In the genomic region with DNA sequence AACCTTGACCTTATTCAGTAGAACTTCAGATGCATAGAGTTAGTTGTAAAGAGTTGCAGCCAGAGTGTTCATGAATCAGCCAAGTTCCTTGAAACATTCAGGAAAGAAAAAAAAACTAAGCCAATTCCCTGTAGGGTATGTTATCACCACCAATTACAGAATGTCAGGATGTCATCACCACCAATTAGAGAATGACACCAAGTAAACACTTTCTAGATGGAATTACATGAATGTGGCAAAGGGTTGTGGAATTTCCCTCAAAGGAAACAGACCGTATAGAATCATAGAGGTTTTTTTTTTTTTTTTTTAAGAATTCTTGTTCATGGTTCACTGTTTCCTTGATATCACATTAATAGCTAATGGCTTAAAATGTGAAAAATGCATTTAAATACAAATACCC, we compare ENCODE assay signal across 3 cellular contexts.
TF ChIP-seq lines count a peak whose summit lies in the region.

No MANE protein-coding gene starts in this region.

TF ChIP-seq in HEK293, 187 proteins besides CTCF, POLR2A, EP300 and RAD21 (continued from another document and continues in another):
- TF ChIP-seq, protein P1, sequence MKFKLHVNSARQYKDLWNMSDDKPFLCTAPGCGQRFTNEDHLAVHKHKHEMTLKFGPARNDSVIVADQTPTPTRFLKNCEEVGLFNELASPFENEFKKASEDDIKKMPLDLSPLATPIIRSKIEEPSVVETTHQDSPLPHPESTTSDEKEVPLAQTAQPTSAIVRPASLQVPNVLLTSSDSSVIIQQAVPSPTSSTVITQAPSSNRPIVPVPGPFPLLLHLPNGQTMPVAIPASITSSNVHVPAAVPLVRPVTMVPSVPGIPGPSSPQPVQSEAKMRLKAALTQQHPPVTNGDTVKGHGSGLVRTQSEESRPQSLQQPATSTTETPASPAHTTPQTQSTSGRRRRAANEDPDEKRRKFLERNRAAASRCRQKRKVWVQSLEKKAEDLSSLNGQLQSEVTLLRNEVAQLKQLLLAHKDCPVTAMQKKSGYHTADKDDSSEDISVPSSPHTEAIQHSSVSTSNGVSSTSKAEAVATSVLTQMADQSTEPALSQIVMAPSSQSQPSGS (tag by site-specific recombination; IDR thresholded peaks at IDR 0.05; ENCODE audit: low read depth): peak; percentile 55; the same call in 1 of the 2 replicates
- TF ChIP-seq, protein P2, sequence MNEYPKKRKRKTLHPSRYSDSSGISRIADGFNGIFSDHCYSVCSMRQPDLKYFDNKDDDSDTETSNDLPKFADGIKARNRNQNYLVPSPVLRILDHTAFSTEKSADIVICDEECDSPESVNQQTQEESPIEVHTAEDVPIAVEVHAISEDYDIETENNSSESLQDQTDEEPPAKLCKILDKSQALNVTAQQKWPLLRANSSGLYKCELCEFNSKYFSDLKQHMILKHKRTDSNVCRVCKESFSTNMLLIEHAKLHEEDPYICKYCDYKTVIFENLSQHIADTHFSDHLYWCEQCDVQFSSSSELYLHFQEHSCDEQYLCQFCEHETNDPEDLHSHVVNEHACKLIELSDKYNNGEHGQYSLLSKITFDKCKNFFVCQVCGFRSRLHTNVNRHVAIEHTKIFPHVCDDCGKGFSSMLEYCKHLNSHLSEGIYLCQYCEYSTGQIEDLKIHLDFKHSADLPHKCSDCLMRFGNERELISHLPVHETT (tag by site-specific recombination; IDR thresholded peaks at IDR 0.05): peak; percentile 97
- TF ChIP-seq, protein P3, sequence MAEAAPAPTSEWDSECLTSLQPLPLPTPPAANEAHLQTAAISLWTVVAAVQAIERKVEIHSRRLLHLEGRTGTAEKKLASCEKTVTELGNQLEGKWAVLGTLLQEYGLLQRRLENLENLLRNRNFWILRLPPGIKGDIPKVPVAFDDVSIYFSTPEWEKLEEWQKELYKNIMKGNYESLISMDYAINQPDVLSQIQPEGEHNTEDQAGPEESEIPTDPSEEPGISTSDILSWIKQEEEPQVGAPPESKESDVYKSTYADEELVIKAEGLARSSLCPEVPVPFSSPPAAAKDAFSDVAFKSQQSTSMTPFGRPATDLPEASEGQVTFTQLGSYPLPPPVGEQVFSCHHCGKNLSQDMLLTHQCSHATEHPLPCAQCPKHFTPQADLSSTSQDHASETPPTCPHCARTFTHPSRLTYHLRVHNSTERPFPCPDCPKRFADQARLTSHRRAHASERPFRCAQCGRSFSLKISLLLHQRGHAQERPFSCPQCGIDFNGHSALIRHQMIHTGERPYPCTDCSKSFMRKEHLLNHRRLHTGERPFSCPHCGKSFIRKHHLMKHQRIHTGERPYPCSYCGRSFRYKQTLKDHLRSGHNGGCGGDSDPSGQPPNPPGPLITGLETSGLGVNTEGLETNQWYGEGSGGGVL (tag by site-specific recombination; IDR thresholded peaks at IDR 0.05): no peak
- TF ChIP-seq, protein P4, sequence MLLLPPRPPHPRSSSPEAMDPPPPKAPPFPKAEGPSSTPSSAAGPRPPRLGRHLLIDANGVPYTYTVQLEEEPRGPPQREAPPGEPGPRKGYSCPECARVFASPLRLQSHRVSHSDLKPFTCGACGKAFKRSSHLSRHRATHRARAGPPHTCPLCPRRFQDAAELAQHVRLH (tag by site-specific recombination; IDR thresholded peaks at IDR 0.05): no peak
- TF ChIP-seq ZIC2 (tag by site-specific recombination; IDR thresholded peaks at IDR 0.05): no peak
- no peak for TF ChIP-seq ZNF514 (tag by site-specific recombination; IDR thresholded peaks at IDR 0.05)
- TF ChIP-seq ZNF19 (tag by site-specific recombination; IDR thresholded peaks at IDR 0.05; ENCODE audit: low read depth): no peak
- TF ChIP-seq ZNF830 (tag by site-specific recombination; IDR thresholded peaks at IDR 0.05; ENCODE audit: low read depth): no peak
- TF ChIP-seq SP2 (tag by site-specific recombination; IDR thresholded peaks at IDR 0.05): peak; percentile 27; the same call in 1 of the 2 replicates
- no peak for TF ChIP-seq ZNF654 (tag by site-specific recombination; IDR thresholded peaks at IDR 0.05; ENCODE audit: low read depth)

TF ChIP-seq in PFSK-1, 5 proteins besides CTCF, POLR2A, EP300 and RAD21 (continued from another document):
- TF ChIP-seq, protein P5, sequence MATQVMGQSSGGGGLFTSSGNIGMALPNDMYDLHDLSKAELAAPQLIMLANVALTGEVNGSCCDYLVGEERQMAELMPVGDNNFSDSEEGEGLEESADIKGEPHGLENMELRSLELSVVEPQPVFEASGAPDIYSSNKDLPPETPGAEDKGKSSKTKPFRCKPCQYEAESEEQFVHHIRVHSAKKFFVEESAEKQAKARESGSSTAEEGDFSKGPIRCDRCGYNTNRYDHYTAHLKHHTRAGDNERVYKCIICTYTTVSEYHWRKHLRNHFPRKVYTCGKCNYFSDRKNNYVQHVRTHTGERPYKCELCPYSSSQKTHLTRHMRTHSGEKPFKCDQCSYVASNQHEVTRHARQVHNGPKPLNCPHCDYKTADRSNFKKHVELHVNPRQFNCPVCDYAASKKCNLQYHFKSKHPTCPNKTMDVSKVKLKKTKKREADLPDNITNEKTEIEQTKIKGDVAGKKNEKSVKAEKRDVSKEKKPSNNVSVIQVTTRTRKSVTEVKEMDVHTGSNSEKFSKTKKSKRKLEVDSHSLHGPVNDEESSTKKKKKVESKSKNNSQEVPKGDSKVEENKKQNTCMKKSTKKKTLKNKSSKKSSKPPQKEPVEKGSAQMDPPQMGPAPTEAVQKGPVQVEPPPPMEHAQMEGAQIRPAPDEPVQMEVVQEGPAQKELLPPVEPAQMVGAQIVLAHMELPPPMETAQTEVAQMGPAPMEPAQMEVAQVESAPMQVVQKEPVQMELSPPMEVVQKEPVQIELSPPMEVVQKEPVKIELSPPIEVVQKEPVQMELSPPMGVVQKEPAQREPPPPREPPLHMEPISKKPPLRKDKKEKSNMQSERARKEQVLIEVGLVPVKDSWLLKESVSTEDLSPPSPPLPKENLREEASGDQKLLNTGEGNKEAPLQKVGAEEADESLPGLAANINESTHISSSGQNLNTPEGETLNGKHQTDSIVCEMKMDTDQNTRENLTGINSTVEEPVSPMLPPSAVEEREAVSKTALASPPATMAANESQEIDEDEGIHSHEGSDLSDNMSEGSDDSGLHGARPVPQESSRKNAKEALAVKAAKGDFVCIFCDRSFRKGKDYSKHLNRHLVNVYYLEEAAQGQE (IDR thresholded peaks at IDR 0.05; ENCODE audit: insufficient read depth in 1 of 2, low read depth in 2 of 2, low read length in 2 of 2): peak in 1 of 2 experiments; percentile 60; a peak in 1 of 4 replicates
- TF ChIP-seq TAF1 (IDR thresholded peaks at IDR 0.05; ENCODE audit: borderline replicate concordance, insufficient read depth, low read length) (peak; percentile 82; the same call in 1 of the 2 replicates), FOXP2 (optimal IDR thresholded peaks at IDR 0.05; ENCODE audit: borderline replicate concordance, extremely low read depth, extremely low read length, insufficient read depth) (no peak), POLR2AphosphoS5 (IDR thresholded peaks at IDR 0.05; ENCODE audit: low read depth, low read length) (peak; percentile 66)

TF ChIP-seq in endothelial cell of umbilical vein, 7 proteins besides CTCF, POLR2A, EP300 and RAD21 (continued from another document):
- TF ChIP-seq POLR2AphosphoS5 (IDR thresholded peaks at IDR 0.05; ENCODE audit: insufficient read depth, low read depth, low read length) (no peak), MYC (IDR thresholded peaks at IDR 0.05; ENCODE audit: low read depth, low read length) (no peak), JUN (IDR thresholded peaks at IDR 0.05; ENCODE audit: borderline replicate concordance, insufficient read depth, insufficient read length, low read depth) (peak; percentile 19), EZH2 (IDR thresholded peaks at IDR 0.05; ENCODE audit: borderline replicate concordance, low read depth, low read length, severe bottlenecking) (no peak)
